Comparison of ENCODE assay signal across 12 cellular contexts in the genomic region with DNA sequence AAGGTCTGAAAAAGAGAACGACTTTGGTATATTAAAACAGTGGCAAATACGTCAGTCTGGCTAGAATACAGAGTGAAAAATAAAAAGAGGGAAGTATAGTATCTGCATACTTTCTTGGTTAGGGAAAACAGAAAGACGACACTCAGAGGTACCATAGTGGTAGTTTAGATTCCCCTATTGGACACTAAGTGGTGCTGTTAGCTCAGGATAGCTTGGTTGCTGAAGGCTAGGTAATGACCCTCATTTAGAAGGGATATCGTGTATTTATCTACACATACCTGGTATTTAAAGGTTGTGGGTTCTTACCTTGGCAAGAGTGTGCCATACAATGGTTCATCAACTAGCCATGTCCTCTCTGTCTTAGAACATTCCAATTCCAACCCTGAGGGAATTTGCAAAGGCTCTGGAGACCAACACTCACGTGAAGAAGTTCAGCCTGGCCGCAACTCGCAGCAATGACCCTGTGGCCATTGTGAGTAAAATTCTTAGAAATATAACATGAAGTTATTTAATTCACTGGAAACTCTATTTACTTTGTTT. TPM values are rescaled to one million over a fixed set of nuclear protein-coding genes. Genes with fewer than 3 reads are reported as not detected.
A peak's percentile ranks its signal among the peaks of the same experiment; 100 is the strongest.
DNase-seq lines count a peak whose midpoint lies in the region; ATAC-seq and TF ChIP-seq lines count a peak whose summit lies in the region.
"Had no signal": no experiment of that assay in that cellular context is flagged by ENCODE, and none has a peak within 500 bp of the region (broad histone marks: within the 10 kb centered on the region; RNA-seq: fewer than 3 reads in every experiment).

No MANE protein-coding gene starts in this region.

- no peaks in the 10 kb centered on the region for H3K4me1 Mint-ChIP-seq in activated CD8-positive, alpha-beta T cell treated with anti-CD3 and anti-CD28 coated beads for 36 hours (ENCODE audit: low read depth)
- peaks cover 3% of the 10 kb centered on the region for H3K4me1 Mint-ChIP-seq in activated CD8-positive, alpha-beta T cell treated with anti-CD3 and anti-CD28 coated beads, Interleukin-2, amount 10 ng/mL, durations not matched to agents 7 days and 5 days (ENCODE audit: low read depth)
- no peaks in the 10 kb centered on the region for H3K4me1 Mint-ChIP-seq in endodermal cell

- CTCF ChIA-PET in activated CD8-positive, alpha-beta T cell treated with anti-CD3 and anti-CD28 coated beads for 36 hours (lab: Charles Lee), result interaction anchor here (0.9 to 1.3 kb wide), 2 partner anchors 12 to 133 kb away, joined by 3 to 4 read pairs; no protein-coding TSS in a partner anchor
- CTCF ChIA-PET in activated CD8-positive, alpha-beta T cell treated with anti-CD3 and anti-CD28 coated beads, Interleukin-2, amount 10 ng/mL, durations not matched to agents 7 days and 5 days (lab: Charles Lee), result interaction anchor here (1.2 kb wide), 1 partner anchor 133 kb away, joined by 3 read pairs; no protein-coding TSS in a partner anchor

- H3K36me3 Mint-ChIP-seq in activated CD8-positive, alpha-beta T cell treated with anti-CD3 and anti-CD28 coated beads for 36 hours (ENCODE audit: low read depth), result peaks cover 26% of the 10 kb centered on the region
- peaks cover 39% of the 10 kb centered on the region for H3K36me3 Mint-ChIP-seq in activated CD8-positive, alpha-beta T cell treated with anti-CD3 and anti-CD28 coated beads, Interleukin-2, amount 10 ng/mL, durations not matched to agents 7 days and 5 days (ENCODE audit: low read depth)
- peaks cover 2% of the 10 kb centered on the region for H3K36me3 Mint-ChIP-seq in endodermal cell (ENCODE audit: low read depth)

- H3K4me3 ChIP-seq in endodermal cell (ENCODE audit: low read length) (no peak overlapping the region), psoas muscle (no peak overlapping the region)

- H3K9me3 Mint-ChIP-seq in activated CD8-positive, alpha-beta T cell treated with anti-CD3 and anti-CD28 coated beads for 36 hours, result no peaks in the 10 kb centered on the region
- no peaks in the 10 kb centered on the region for H3K9me3 Mint-ChIP-seq in activated CD8-positive, alpha-beta T cell treated with anti-CD3 and anti-CD28 coated beads, Interleukin-2, amount 10 ng/mL, durations not matched to agents 7 days and 5 days (ENCODE audit: insufficient read depth)
- H3K9me3 Mint-ChIP-seq in endodermal cell, result peaks cover 2% of the 10 kb centered on the region
- H3K9me3 Mint-ChIP-seq: CD4-positive, alpha-beta T cell had no signal

- H3K27me3 ChIP-seq in endodermal cell (ENCODE audit: control insufficient read depth, insufficient read depth, low read length, poor library complexity, severe bottlenecking) (no peaks in the 10 kb centered on the region), psoas muscle (ENCODE audit: insufficient read depth in 3 of 3, low read length in 2 of 3) (no peaks in the 10 kb centered on the region)

- H3K27ac ChIP-seq in endodermal cell (ENCODE audit: low read depth, low read length) (no peak overlapping the region), psoas muscle (no peak overlapping the region)

- DNase-seq in activated CD8-positive, alpha-beta T cell treated with anti-CD3 and anti-CD28 coated beads for 36 hours, result no peak
- DNase-seq in activated CD8-positive, alpha-beta T cell treated with anti-CD3 and anti-CD28 coated beads, Interleukin-2, amount 10 ng/mL, durations not matched to agents 7 days and 5 days, result no peak
- peak; percentile 25 for DNase-seq in NCI-H524 treated with DMSO at 0.1 percent for 48 hours (lab: John Stamatoyannopoulos, UW)
- no peak for DNase-seq in endodermal cell
- DNase-seq in renal cortical epithelial cell (ENCODE audit: low read depth), result peak; percentile 27
- no peak for DNase-seq in GM10266 (ENCODE audit: extremely low spot score)
- DNase-seq in activated gamma-delta T cell (lab: John Stamatoyannopoulos, UW), result no peak
- DNase-seq in psoas muscle, result no peak
- DNase-seq: activated gamma-delta T cell treated with Interleukin-2 at 50 U/mL for 16 hours; CD4-positive, alpha-beta T cell; NCI-H1930; stimulated activated CD4-positive, alpha-beta T cell treated with anti-CD3 and anti-CD28 coated beads, Interleukin-2, amount 100 ng/mL, for 48 hours had no signal

- 59 to 73% methylated on average over 3 to 7 of the region's 7 CpGs for WGBS in endodermal cell (ENCODE audit: insufficient coverage in 1 of 2, insufficient read length in 1 of 2), 2 experiments
- 79 to 84% (median 82%) methylated on average over 7 of the region's 7 CpGs for WGBS in psoas muscle, 3 donors

- H3K9ac ChIP-seq in endodermal cell (ENCODE audit: extremely low read depth, low read length, poor library complexity, severe bottlenecking), result no peak overlapping the region

- no peak for ATAC-seq in activated CD8-positive, alpha-beta T cell treated with anti-CD3 and anti-CD28 coated beads for 36 hours
- no peak for ATAC-seq in activated CD8-positive, alpha-beta T cell treated with anti-CD3 and anti-CD28 coated beads, Interleukin-2, amount 10 ng/mL, durations not matched to agents 7 days and 5 days
- no peak for ATAC-seq in psoas muscle

- intact Hi-C loops in activated CD8-positive, alpha-beta T cell treated with anti-CD3 and anti-CD28 coated beads for 36 hours (cut with micrococcal nuclease), result loop anchor here (5.0 kb wide), 1 partner anchor 50 kb away; no protein-coding TSS in a partner anchor
- intact Hi-C loops in psoas muscle (cut with DNase I), result no loop called here

- TF ChIP-seq CTCF in activated CD8-positive, alpha-beta T cell treated with anti-CD3 and anti-CD28 coated beads for 36 hours (IDR thresholded peaks at IDR 0.05), result peak; percentile 35
- TF ChIP-seq CTCF in endodermal cell (conservative IDR thresholded peaks at IDR 0.05) (peak; percentile 84), GM10266 (IDR thresholded peaks at IDR 0.05; ENCODE audit: control insufficient read depth, insufficient read depth, low read depth, missing control alignments) (no peak), psoas muscle (IDR thresholded peaks at IDR 0.05) (no peak)

- H3K4me3 Mint-ChIP-seq in activated CD8-positive, alpha-beta T cell treated with anti-CD3 and anti-CD28 coated beads for 36 hours, result no peak overlapping the region
- no peak overlapping the region for H3K4me3 Mint-ChIP-seq in activated CD8-positive, alpha-beta T cell treated with anti-CD3 and anti-CD28 coated beads, Interleukin-2, amount 10 ng/mL, durations not matched to agents 7 days and 5 days
- H3K4me3 Mint-ChIP-seq in endodermal cell, result no peak overlapping the region
- H3K4me3 Mint-ChIP-seq: CD4-positive, alpha-beta T cell had no signal

- POLR2A ChIA-PET in activated CD8-positive, alpha-beta T cell treated with anti-CD3 and anti-CD28 coated beads for 36 hours (lab: Charles Lee), result no interaction called here
- POLR2A ChIA-PET in activated CD8-positive, alpha-beta T cell treated with anti-CD3 and anti-CD28 coated beads, Interleukin-2, amount 10 ng/mL, durations not matched to agents 7 days and 5 days (lab: Charles Lee), result no interaction called here

- H3K36me3 ChIP-seq in endodermal cell (ENCODE audit: control insufficient read depth, insufficient read depth, low read length) (no peaks in the 10 kb centered on the region), psoas muscle (ENCODE audit: insufficient read depth in 1 of 2, low read depth in 1 of 2) (peaks cover 0 to 45% of the 10 kb centered on the region in 2 donors)

- H3K27ac Mint-ChIP-seq in activated CD8-positive, alpha-beta T cell treated with anti-CD3 and anti-CD28 coated beads for 36 hours, result no peak overlapping the region
- no peak overlapping the region for H3K27ac Mint-ChIP-seq in activated CD8-positive, alpha-beta T cell treated with anti-CD3 and anti-CD28 coated beads, Interleukin-2, amount 10 ng/mL, durations not matched to agents 7 days and 5 days
- H3K27ac Mint-ChIP-seq in endodermal cell, result no peak overlapping the region
- H3K27ac Mint-ChIP-seq: CD4-positive, alpha-beta T cell had no signal

- H3K4me1 ChIP-seq in endodermal cell (ENCODE audit: control insufficient read depth, insufficient read depth, low read length) (no peaks in the 10 kb centered on the region), psoas muscle (no peaks in the 10 kb centered on the region)

- no peaks in the 10 kb centered on the region for H3K27me3 Mint-ChIP-seq in activated CD8-positive, alpha-beta T cell treated with anti-CD3 and anti-CD28 coated beads for 36 hours
- H3K27me3 Mint-ChIP-seq in activated CD8-positive, alpha-beta T cell treated with anti-CD3 and anti-CD28 coated beads, Interleukin-2, amount 10 ng/mL, durations not matched to agents 7 days and 5 days (ENCODE audit: low read depth), result no peaks in the 10 kb centered on the region
- H3K27me3 Mint-ChIP-seq in endodermal cell (ENCODE audit: insufficient read depth), result no peaks in the 10 kb centered on the region
- H3K27me3 Mint-ChIP-seq: CD4-positive, alpha-beta T cell had no signal

- H3K9me3 ChIP-seq in endodermal cell (ENCODE audit: control insufficient read depth, low read length), result no peaks in the 10 kb centered on the region
- H3K9me3 ChIP-seq in psoas muscle, result no peaks in the 10 kb centered on the region

RNA-seq across cellular contexts. Expression of a gene that starts 31.0 kb away (rescaled TPM):
- total RNA-seq in activated CD8-positive, alpha-beta T cell treated with anti-CD3 and anti-CD28 coated beads for 36 hours, result 1 to 10 TPM; 4.8 to 7.0 TPM
- 10 to 100 TPM; 12.0 to 12.5 TPM for total RNA-seq in activated CD8-positive, alpha-beta T cell treated with anti-CD3 and anti-CD28 coated beads, Interleukin-2, amount 10 ng/mL, durations not matched to agents 7 days and 5 days
- total RNA-seq in endodermal cell, result 1 to 10 TPM; 2.1 to 2.5 TPM
- polyA plus RNA-seq in endodermal cell (2013, experiment 1 of 2), result 2.8 TPM
- 2.8 TPM for polyA plus RNA-seq in endodermal cell (2013, experiment 2 of 2)
- 1.7 and 3.8 TPM in 2 replicates for total RNA-seq in renal cortical epithelial cell
- total RNA-seq in psoas muscle, result 1 to 10 TPM; 2.1 to 5.8 (median 2.1) TPM
- 1 to 10 TPM in 1 of 3 donors, under 1 TPM in 2; 0.49 to 2.6 (median 0.82) TPM for polyA plus RNA-seq in psoas muscle

RNA-seq across cellular contexts. Expression of a gene that starts 45.0 kb away (rescaled TPM):
- total RNA-seq in activated CD8-positive, alpha-beta T cell treated with anti-CD3 and anti-CD28 coated beads for 36 hours, result 10 to 100 TPM; 18.5 to 19.0 TPM
- total RNA-seq in activated CD8-positive, alpha-beta T cell treated with anti-CD3 and anti-CD28 coated beads, Interleukin-2, amount 10 ng/mL, durations not matched to agents 7 days and 5 days, result 10 to 100 TPM; 20.6 to 21.9 TPM
- 1 to 10 TPM in 1 of 2 donors, under 1 TPM in 1; 0.80 to 1.5 TPM for total RNA-seq in endodermal cell
- 0.36 TPM for polyA plus RNA-seq in endodermal cell (2013, experiment 1 of 2)
- polyA plus RNA-seq in endodermal cell (2013, experiment 2 of 2), result 0.37 TPM
- 7.5 and 10.6 TPM in 2 replicates for total RNA-seq in renal cortical epithelial cell
- total RNA-seq in psoas muscle, result 10 to 100 TPM in 2 of 4 donors, 1 to 10 TPM in 2; 5.6 to 16.8 (median 9.8) TPM
- 1 to 10 TPM; 4.3 to 9.7 (median 6.8) TPM for polyA plus RNA-seq in psoas muscle

RNA-seq across cellular contexts. Expression of a gene that starts 47.0 kb away (rescaled TPM):
- total RNA-seq in activated CD8-positive, alpha-beta T cell treated with anti-CD3 and anti-CD28 coated beads for 36 hours, result 10 to 100 TPM; 53.6 to 59.2 TPM
- total RNA-seq in activated CD8-positive, alpha-beta T cell treated with anti-CD3 and anti-CD28 coated beads, Interleukin-2, amount 10 ng/mL, durations not matched to agents 7 days and 5 days, result 10 to 100 TPM; 73.8 to 74.1 TPM
- total RNA-seq in endodermal cell (10 to 100 TPM; 39.6 to 44.4 TPM), renal cortical epithelial cell (71.9 and 106 TPM in 2 replicates), psoas muscle (10 to 100 TPM in 1 of 4 donors, 1 to 10 TPM in 3; 6.4 to 22.6 (median 7.9) TPM)
- 20.6 TPM for polyA plus RNA-seq in endodermal cell (2013, experiment 1 of 2)
- 21.4 TPM for polyA plus RNA-seq in endodermal cell (2013, experiment 2 of 2)
- polyA plus RNA-seq in psoas muscle, result 10 to 100 TPM in 1 of 3 donors, 1 to 10 TPM in 2; 1.8 to 12.0 (median 4.1) TPM

Comparison
In these comparisons a context has a peak if more than half of its experiments do, and no peak if none do; other contexts are left out.
1. DNase-seq: peak in NCI-H524 treated with DMSO at 0.1 percent for 48 hours (single experiment) and renal cortical epithelial cell (single experiment); none in activated CD8-positive, alpha-beta T cell treated with anti-CD3 and anti-CD28 coated beads for 36 hours (single experiment), activated CD8-positive, alpha-beta T cell treated with anti-CD3 and anti-CD28 coated beads, Interleukin-2, amount 10 ng/mL, durations not matched to agents 7 days and 5 days (single experiment), endodermal cell (single experiment), GM10266 (single experiment), activated gamma-delta T cell (single experiment) and psoas muscle (0 of 2).
2. CTCF ChIP-seq: peak in activated CD8-positive, alpha-beta T cell treated with anti-CD3 and anti-CD28 coated beads for 36 hours (single experiment) and endodermal cell (single experiment); none in GM10266 (single experiment) and psoas muscle (single experiment).